ENCODE assay signal across 18 cellular contexts in genomic region chr4:27624749-27625148, GRCh38.
DNase-seq lines count a peak whose midpoint lies in the region; ATAC-seq, FAIRE-seq and TF ChIP-seq lines count a peak whose summit lies in the region.
"Had no signal": no experiment of that assay in that cellular context is flagged by ENCODE, and none has a peak within 500 bp of the region (broad histone marks: within the 10 kb centered on the region; RNA-seq: fewer than 3 reads in every experiment).

No MANE protein-coding gene starts in this region.

- H3K4me1 ChIP-seq in HepG2 (ENCODE audit: insufficient read depth, low read length) (no peaks in the 10 kb centered on the region), right lobe of liver (no peaks in the 10 kb centered on the region), K562 (replicated peaks in 1 of 2; ENCODE audit: control insufficient read depth in 2 of 2, insufficient read depth in 2 of 2, low read length in 2 of 2) (no peaks in the 10 kb centered on the region)
- H3K4me1 ChIP-seq: HAP-1 had no signal

- no peak overlapping the region for H3K9ac ChIP-seq in HepG2 (ENCODE audit: insufficient read depth, low read depth, low read length)
- H3K9ac ChIP-seq in K562 (ENCODE audit: insufficient read depth in 1 of 2, low read depth in 2 of 2, low read length in 2 of 2) = no peak overlapping the region

- no peak for TF ChIP-seq CTCF in HepG2 (CRISPR knock-in tag; IDR thresholded peaks at IDR 0.05)
- TF ChIP-seq CTCF in right lobe of liver (IDR thresholded peaks at IDR 0.05) = no peak
- TF ChIP-seq CTCF in K562 (IDR thresholded peaks at IDR 0.05 in 2 of 3, conservative IDR thresholded peaks at IDR 0.05 in 1 of 3; ENCODE audit: insufficient read depth in 2 of 3, low read depth in 1 of 3, low read length in 3 of 3) = no peak

- H3K9me3 ChIP-seq in HepG2 (ENCODE audit: low read length) (peaks cover 25% of the 10 kb centered on the region), right lobe of liver (no peaks in the 10 kb centered on the region), K562 (replicated peaks; ENCODE audit: control insufficient read depth, insufficient read depth, low read depth, low read length) (no peaks in the 10 kb centered on the region)
- H3K9me3 ChIP-seq: HAP-1 had no signal

- DNase-seq in HepG2 (ENCODE audit: low spot score) (no peak), right lobe of liver (no peak), OCI-M1 (lab: John Stamatoyannopoulos, UW) (peak; percentile 10), K562 (ENCODE audit: extremely low read depth in 1 of 4, low spot score in 3 of 4) (no peak), T-helper 1 cell (no peak)
- DNase-seq: C1 segment of cervical spinal cord; Calu3; CD4-positive, alpha-beta memory T cell; COR-L47; DMS53; DMS79 treated with DMSO at 0.1 percent for 48 hours; GF-D8; GOT3; HFFc6 had no signal

- H3K27ac ChIP-seq in HepG2 (ENCODE audit: extremely low read length, insufficient read depth, low read length) (no peak overlapping the region), right lobe of liver (no peak overlapping the region), K562 (ENCODE audit: extremely low read depth, low read depth, low read length) (no peak overlapping the region)

- H3K4me2 ChIP-seq in HepG2 (ENCODE audit: low read depth, low read length) (no peak overlapping the region), K562 (ENCODE audit: insufficient read depth, low read length) (no peak overlapping the region)

- CTCF ChIA-PET in HepG2 (lab: Yijun Ruan, JAX; ENCODE audit: low intra/inter-chr PET ratio, low total read pairs) = no interaction called here
- CTCF ChIA-PET in K562 (lab: Yijun Ruan, JAX; ENCODE audit: low intra/inter-chr PET ratio) = no interaction called here

- TF ChIP-seq RAD21 in HepG2 (CRISPR knock-in tag; IDR thresholded peaks at IDR 0.05) = no peak
- no peak for TF ChIP-seq RAD21 in K562 (CRISPR knock-in tag; conservative IDR thresholded peaks at IDR 0.05 in 1 of 2, IDR thresholded peaks at IDR 0.05 in 1 of 2)

- H3K4me3 ChIP-seq in HepG2 (replicated peaks in 1 of 3; ENCODE audit: insufficient read depth in 1 of 3, low read depth in 2 of 3, low read length in 3 of 3) (no peak overlapping the region), right lobe of liver (no peak overlapping the region), K562 (no peak overlapping the region)
- H3K4me3 ChIP-seq: HAP-1 had no signal

- POLR2A ChIA-PET in HepG2 (lab: Yijun Ruan, JAX) = no interaction called here
- POLR2A ChIA-PET in K562 (lab: Yijun Ruan, JAX) = no interaction called here

- no peaks in the 10 kb centered on the region for H3K27me3 ChIP-seq in HepG2 (ENCODE audit: control insufficient read depth in 1 of 2, insufficient read depth in 2 of 2, low read length in 2 of 2)
- H3K27me3 ChIP-seq in right lobe of liver = no peaks in the 10 kb centered on the region
- no peaks in the 10 kb centered on the region for H3K27me3 ChIP-seq in K562 (ENCODE audit: control insufficient read depth in 2 of 2, insufficient read depth in 2 of 2, low read length in 2 of 2)

- TF ChIP-seq POLR2A in HepG2 (IDR thresholded peaks at IDR 0.05; ENCODE audit: insufficient read depth in 1 of 2, low read depth in 2 of 2, low read length in 2 of 2) (no peak), right lobe of liver (IDR thresholded peaks at IDR 0.05) (no peak), K562 (conservative IDR thresholded peaks at IDR 0.05) (no peak)

- FAIRE-seq in HepG2 (lab: Jason Lieb, UNC) = no peak
- FAIRE-seq in K562 (lab: Jason Lieb, UNC) = no peak
- FAIRE-seq: GM12891, H54 had no signal

- BruUV-seq in HepG2 (replicated peaks; lab: Mats Ljungman, UMichigan) (no TSS peak), K562 (replicated peaks; lab: Mats Ljungman, UMichigan) (no TSS peak)

- H2AFZ ChIP-seq in HepG2 (ENCODE audit: low read length) = no peak overlapping the region
- H2AFZ ChIP-seq in K562 (ENCODE audit: low read depth, low read length) = no peak overlapping the region

- H3K36me3 ChIP-seq in HepG2 (replicated peaks in 1 of 2; ENCODE audit: control insufficient read depth in 1 of 2, insufficient read depth in 2 of 2, low read length in 2 of 2) (no peaks in the 10 kb centered on the region), right lobe of liver (no peaks in the 10 kb centered on the region), K562 (ENCODE audit: control insufficient read depth, insufficient read depth, low read length) (no peaks in the 10 kb centered on the region)
- H3K36me3 ChIP-seq: HAP-1 had no signal

- no peak for TF ChIP-seq EP300 in HepG2 (IDR thresholded peaks at IDR 0.05; ENCODE audit: low read depth in 2 of 2, low read length in 2 of 2)
- no peak for TF ChIP-seq EP300 in HepG2 (CRISPR knock-in tag; IDR thresholded peaks at IDR 0.05; ENCODE audit: borderline replicate concordance)
- no peak for TF ChIP-seq EP300 in K562 (IDR thresholded peaks at IDR 0.05; ENCODE audit: low read length)

- H4K20me1 ChIP-seq in HepG2 (ENCODE audit: insufficient read depth, low read length) (no peaks in the 10 kb centered on the region), K562 (replicated peaks; ENCODE audit: control insufficient read depth, insufficient read depth, low read length) (no peaks in the 10 kb centered on the region)

- H3K79me2 ChIP-seq in HepG2 (ENCODE audit: insufficient read depth, low read length) (no peaks in the 10 kb centered on the region), K562 (ENCODE audit: control insufficient read depth, insufficient read depth, low read length) (no peaks in the 10 kb centered on the region)

- intact Hi-C loops in HepG2 (cut with micrococcal nuclease; ENCODE audit: unreplicated experiment) = no loop called here
- intact Hi-C loops in right lobe of liver (cut with DNase I) = no loop called here
- intact Hi-C loops in K562 (cut with micrococcal nuclease) = no loop called here

- in situ Hi-C loops in HepG2 (cut with HindIII; ENCODE audit: extremely low pct_ligation_motif_present, low pct_unique_long_range_greater_than_20kb) = no loop called here
- in situ Hi-C loops in K562 (cut with MboI) = no loop called here

- no peaks in the 10 kb centered on the region for H3K9me1 ChIP-seq in K562 (ENCODE audit: control insufficient read depth, insufficient read depth, low read length)

- ATAC-seq in HepG2 (no peak), right lobe of liver (no peak), K562 (no peak), HG03159 (IDR thresholded peaks at IDR 0.05; ENCODE audit: unreplicated experiment) (no peak)

TF ChIP-seq in HepG2, 621 proteins besides CTCF, POLR2A, EP300 and RAD21:
- no peak for TF ChIP-seq PHB2 (IDR thresholded peaks at IDR 0.05; ENCODE audit: partially characterized antibody)
- TF ChIP-seq CEBPB (IDR thresholded peaks at IDR 0.05; ENCODE audit: borderline replicate concordance, low read depth, low read length) = peak; percentile 52
TF ChIP-seq in HepG2: peak in this region for 1.

TF ChIP-seq in K562, 482 proteins besides CTCF, POLR2A, EP300 and RAD21:
- TF ChIP-seq CEBPB (tag; IDR thresholded peaks at IDR 0.05) = peak; percentile 59
- TF ChIP-seq TFAP4 (CRISPR knock-in tag; IDR thresholded peaks at IDR 0.05; ENCODE audit: borderline replicate concordance) = no peak
TF ChIP-seq in K562: peak in this region for 1.

Comparison
In these comparisons a context has a peak if more than half of its experiments do, and no peak if none do; other contexts are left out.
1. Of the 241 proteins assayed by ChIP-seq in both HepG2 and K562: peak only in HepG2: none; only in K562: none; in both: CEBPB; in neither: 240.